ENCODE assay signal across 23 cellular contexts in the genomic region with DNA sequence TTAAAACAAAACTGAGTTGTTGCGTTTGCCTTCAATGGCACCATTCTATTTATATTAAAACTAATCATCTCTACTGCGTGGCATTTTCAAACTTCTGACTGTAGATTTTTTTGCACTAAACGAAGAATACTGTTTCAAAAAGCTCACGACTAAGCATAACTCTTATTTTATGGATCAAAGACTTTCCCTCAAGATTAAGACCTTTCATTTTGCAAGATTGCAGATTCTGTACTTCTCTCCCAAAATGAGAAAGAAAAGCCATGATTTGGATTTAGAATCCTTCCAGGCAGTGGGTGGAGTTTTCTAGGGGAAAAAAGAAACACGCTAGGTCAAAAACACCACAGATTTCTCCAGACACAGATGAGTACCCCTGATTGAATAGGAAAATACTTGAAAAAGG.
"Had no signal": no experiment of that assay in that cellular context is flagged by ENCODE, and none has a peak within 500 bp of the region (broad histone marks: within the 10 kb centered on the region; RNA-seq: fewer than 3 reads in every experiment).

No MANE protein-coding gene starts in this region.

- H3K36me3 ChIP-seq: gastrocnemius medialis, lower lobe of right lung, neural progenitor cell, spleen, thoracic aorta, transverse colon, upper lobe of right lung, vagina had no signal

- DNase-seq: dorsolateral prefrontal cortex; effector CD4-positive, alpha-beta T cell; gastrocnemius medialis; head of caudate nucleus; left ventricle myocardium superior; lower lobe of right lung; naive B cell; psoas muscle; right cardiac atrium; spleen; stimulated activated CD4-positive, alpha-beta T cell treated with anti-CD3 and anti-CD28 coated beads, Interleukin-4, amount 100 ng/mL, for 4 hours; stimulated activated naive CD8-positive, alpha-beta T cell treated with anti-CD3 and anti-CD28 coated beads, Interleukin-15, Interleukin-2, amounts not matched to agents 100 U/mL and 50 U/mL, for 24 hours; substantia nigra; transverse colon; upper lobe of right lung had no signal

- ATAC-seq: gastrocnemius medialis; left ventricle myocardium superior; lower lobe of right lung; natural killer cell treated with Interleukin-12 subunit alpha and Interleukin-12 subunit beta and Interleukin-15 and Interleukin-18, amount 100 ng/mL, for 72 hours; psoas muscle; right cardiac atrium; stimulated activated memory B cell treated with anti-CD40 and anti-IgM and Interleukin-4, amounts not matched to agents 10 μg/mL and 1 μg/mL and 100 μg/mL, for 72 hours; stimulated activated naive CD8-positive, alpha-beta T cell treated with anti-CD3 and anti-CD28 coated beads, Interleukin-15, Interleukin-2, amounts not matched to agents 100 U/mL and 50 U/mL, for 24 hours; upper lobe of right lung had no signal

- H3K9me3 ChIP-seq: gastrocnemius medialis, lower lobe of right lung, psoas muscle, spleen, thoracic aorta, transverse colon, upper lobe of right lung, vagina had no signal

- H3K79me2 ChIP-seq: parathyroid adenoma had no signal

- H3K4me1 ChIP-seq: gastrocnemius medialis, lower lobe of right lung, parathyroid adenoma, psoas muscle, transverse colon, upper lobe of right lung, vagina had no signal

- H3K27ac ChIP-seq: dorsolateral prefrontal cortex, gastrocnemius medialis, lower lobe of right lung, neural progenitor cell, parathyroid adenoma, psoas muscle, skin epidermis, spleen, thoracic aorta, transverse colon, upper lobe of right lung, vagina had no signal

- H2AFZ ChIP-seq: neural progenitor cell, parathyroid adenoma had no signal

- FAIRE-seq: keratinocyte had no signal

- H3K9ac ChIP-seq: neural progenitor cell, parathyroid adenoma had no signal

- H3K4me3 ChIP-seq: dorsolateral prefrontal cortex, gastrocnemius medialis, lower lobe of right lung, neural progenitor cell, psoas muscle, skin epidermis, spleen, thoracic aorta, transverse colon, upper lobe of right lung, vagina had no signal

- H3K4me2 ChIP-seq: neural progenitor cell had no signal

- H3K27me3 ChIP-seq: dorsolateral prefrontal cortex, gastrocnemius medialis, neural progenitor cell, spleen, transverse colon, upper lobe of right lung, vagina had no signal
